Comparison of ENCODE assay signal across 8 cellular contexts in genomic region chr5:176658007-176658599, GRCh38. TPM values are rescaled to one million over a fixed set of nuclear protein-coding genes. Genes with fewer than 3 reads are reported as not detected.
DNase-seq lines count a peak whose midpoint lies in the region; ATAC-seq and TF ChIP-seq lines count a peak whose summit lies in the region.

No MANE protein-coding gene starts in this region.

- H3K36me3 Mint-ChIP-seq in activated B cell treated with CpG ODN at 0.5 μM for 24 hours (ENCODE audit: low read depth): peaks cover 12% of the 10 kb centered on the region

- no peaks in the 10 kb centered on the region for H3K36me3 ChIP-seq in kidney epithelial cell (ENCODE audit: control insufficient read depth, insufficient read depth, low read length)

- no peak overlapping the region for H3K27ac Mint-ChIP-seq in activated B cell treated with CpG ODN at 0.5 μM for 24 hours

- peaks cover 11% of the 10 kb centered on the region for H3K27me3 ChIP-seq in kidney epithelial cell (ENCODE audit: control insufficient read depth, insufficient read depth, low read length)

- POLR2A ChIA-PET in activated B cell treated with CpG ODN at 0.5 μM for 24 hours (lab: Charles Lee): interaction anchor here (0.6 to 2.1 kb wide), 4 partner anchors 11 to 485 kb away, joined by 3 to 4 read pairs (median 4); partner anchors contain the start of genes EIF4E1B, SNCB and TSPAN17

- peak overlapping the region; percentile 19 for H3K4me3 Mint-ChIP-seq in activated B cell treated with CpG ODN at 0.5 μM for 24 hours

- CTCF ChIA-PET in activated B cell treated with CpG ODN at 0.5 μM for 24 hours (lab: Charles Lee): interaction anchor here (1.1 to 5.5 kb wide), 3 partner anchors 10 to 454 kb away, joined by 5 to 74 read pairs (median 62); partner anchors contain the start of gene TSPAN17

- H3K4me1 Mint-ChIP-seq in activated B cell treated with CpG ODN at 0.5 μM for 24 hours: peaks cover 39% of the 10 kb centered on the region

- H3K9me3 Mint-ChIP-seq in activated B cell treated with CpG ODN at 0.5 μM for 24 hours: no peaks in the 10 kb centered on the region

- peak; percentile 70 for DNase-seq in EH (ENCODE audit: low read depth)
- DNase-seq in HFF-Myc (ENCODE audit: extremely low read depth, low read depth): no peak
- DNase-seq in NCI-H2029 treated with DMSO at 0.1 percent for 48 hours (lab: John Stamatoyannopoulos, UW): peak; percentile 13
- peak; percentile 45 for DNase-seq in activated B cell treated with CpG ODN at 0.5 μM for 24 hours
- peak; percentile 72 to 77 for DNase-seq in cardiac fibroblast (ENCODE audit: low read depth in 2 of 2)
- DNase-seq in kidney epithelial cell (ENCODE audit: low read depth): no peak
- DNase-seq in stimulated activated CD4-positive, alpha-beta T cell treated with anti-CD3 and anti-CD28 coated beads, Interleukin-2, amount 100 ng/mL, for 48 hours: peak; percentile 68 to 72

- no peak overlapping the region for H3K4me3 ChIP-seq in HFF-Myc (replicated peaks; ENCODE audit: low read depth, low read length)
- H3K4me3 ChIP-seq in cardiac fibroblast (replicated peaks in 1 of 2; ENCODE audit: low read depth in 2 of 2, low read length in 2 of 2): no peak overlapping the region
- H3K4me3 ChIP-seq in kidney epithelial cell (ENCODE audit: low read depth, low read length): no peak overlapping the region

- intact Hi-C loops in activated B cell treated with CpG ODN at 0.5 μM for 24 hours (cut with micrococcal nuclease): loop anchor here (1.0 to 2.0 kb wide), 5 partner anchors 11 to 301 kb away; partner anchors contain the start of genes CLTB and TSPAN17

- H3K27me3 Mint-ChIP-seq in activated B cell treated with CpG ODN at 0.5 μM for 24 hours: peaks cover 2% of the 10 kb centered on the region

- peak; percentile 78 for ATAC-seq in activated B cell treated with CpG ODN at 0.5 μM for 24 hours (ENCODE audit: low read depth)
- ATAC-seq in GM21737 (IDR thresholded peaks at IDR 0.05; ENCODE audit: unreplicated experiment): no peak

- TF ChIP-seq CTCF in HFF-Myc (IDR thresholded peaks at IDR 0.05; ENCODE audit: low read depth, low read length, missing control alignments) (peak; percentile 91), activated B cell treated with CpG ODN at 0.5 μM for 24 hours (IDR thresholded peaks at IDR 0.05) (peak; percentile 51), cardiac fibroblast (IDR thresholded peaks at IDR 0.05; ENCODE audit: low read depth, low read length) (peak; percentile 92), kidney epithelial cell (IDR thresholded peaks at IDR 0.05; ENCODE audit: insufficient read depth, low read length, poor library complexity, severe bottlenecking) (peak; percentile 93)

RNA-seq across cellular contexts. Expression of gene TSPAN17, which starts 10.8 kb away (rescaled TPM):
- 20.7 and 27.7 TPM in 2 replicates for total RNA-seq in activated B cell treated with CpG ODN at 0.5 μM for 24 hours
- 53.9 and 65.4 TPM in 2 replicates for total RNA-seq in kidney epithelial cell

RNA-seq across cellular contexts. Expression of gene EIF4E1B, which starts 27.6 kb away (rescaled TPM):
- total RNA-seq in activated B cell treated with CpG ODN at 0.5 μM for 24 hours: not detected in 2 replicates
- not detected in 2 replicates for total RNA-seq in kidney epithelial cell

RNA-seq across cellular contexts. Expression of gene SNCB, which starts 27.8 kb away (rescaled TPM):
- total RNA-seq in activated B cell treated with CpG ODN at 0.5 μM for 24 hours: 0.17 TPM in 1 of 2 replicates, not detected in the other
- total RNA-seq in kidney epithelial cell: not detected in 2 replicates

RNA-seq across cellular contexts. Expression of gene GPRIN1, which starts 48.1 kb away (rescaled TPM):
- 2.8 and 3.2 TPM in 2 replicates for total RNA-seq in activated B cell treated with CpG ODN at 0.5 μM for 24 hours
- total RNA-seq in kidney epithelial cell: 17.3 and 19.9 TPM in 2 replicates

Comparison
In these comparisons a context has a peak if more than half of its experiments do, and no peak if none do; other contexts are left out.
1. DNase-seq: peak in EH (single experiment), NCI-H2029 treated with DMSO at 0.1 percent for 48 hours (single experiment), activated B cell treated with CpG ODN at 0.5 μM for 24 hours (single experiment), cardiac fibroblast (2 of 2) and stimulated activated CD4-positive, alpha-beta T cell treated with anti-CD3 and anti-CD28 coated beads, Interleukin-2, amount 100 ng/mL, for 48 hours (2 of 2); none in HFF-Myc (single experiment) and kidney epithelial cell (single experiment).
2. Peak in every context shown above with its lines, with median percentiles within 50 percentile points of each other: CTCF ChIP-seq.